In the genomic region with DNA sequence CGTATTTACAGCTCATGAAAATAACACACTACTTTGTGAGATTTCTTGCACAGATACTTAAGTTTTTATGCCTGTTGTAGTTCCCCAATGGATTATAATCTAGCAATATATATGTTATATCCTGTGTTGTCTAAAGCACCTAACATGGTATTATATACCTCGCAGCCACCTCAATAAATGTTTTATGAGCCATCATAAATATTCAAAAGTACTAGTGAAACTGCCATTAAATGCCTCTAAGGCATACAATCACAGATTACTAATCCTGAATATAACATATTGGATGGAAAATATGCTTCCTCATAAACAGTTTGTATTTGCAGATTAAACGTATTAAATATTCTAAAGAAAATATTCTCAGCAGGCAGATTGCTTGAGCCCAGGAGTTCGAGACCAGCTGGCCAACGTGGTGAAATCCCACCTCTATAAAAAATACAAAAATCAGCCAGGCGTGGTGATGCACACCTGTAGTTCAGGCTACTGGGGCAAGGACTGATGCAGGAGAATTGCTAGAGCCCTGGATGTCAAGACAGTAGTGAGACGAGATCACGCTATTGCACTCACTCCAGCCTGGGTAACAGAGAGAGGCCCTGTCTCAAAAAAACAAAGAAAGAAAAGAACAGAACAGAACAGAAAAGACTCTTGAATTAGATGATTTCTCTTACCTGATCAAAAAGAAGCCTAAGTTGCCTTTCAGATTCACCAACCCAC, we compare ENCODE assay signal across 22 cellular contexts.
DNase-seq lines count a peak whose midpoint lies in the region; ATAC-seq, FAIRE-seq and TF ChIP-seq lines count a peak whose summit lies in the region.
"Had no signal": no experiment of that assay in that cellular context is flagged by ENCODE, and none has a peak within 500 bp of the region (broad histone marks: within the 10 kb centered on the region; RNA-seq: fewer than 3 reads in every experiment).

No MANE protein-coding gene starts in this region.

- no peak for TF ChIP-seq POLR2A in GM12891 (IDR thresholded peaks at IDR 0.05; ENCODE audit: low read depth, low read length)

- FAIRE-seq in GM12891 (lab: Jason Lieb, UNC): peak; percentile 81
- FAIRE-seq: A204.1, D721Med had no signal

- no peak for DNase-seq in GM12891 (ENCODE audit: insufficient read length, low spot score)
- peak; percentile 50 for DNase-seq in PC-3
- DNase-seq in NCI-H2107 treated with DMSO at 0.1 percent for 48 hours (lab: John Stamatoyannopoulos, UW; ENCODE audit: unreplicated experiment): no peak
- DNase-seq in ureter (ENCODE audit: low spot score): no peak
- DNase-seq in amygdala (lab: John Stamatoyannopoulos, UW): no peak
- DNase-seq: DMS53, HFFc6, KBM-7, NCI-H1092 treated with DMSO at 0.1 percent for 48 hours, NCI-H1436 treated with DMSO at 0.1 percent for 48 hours, NCI-H1930, NCI-H524 treated with DMSO at 0.1 percent for 48 hours, PC-9, RPMI8226, SHP77, T-helper 2 cell had no signal

- peaks cover 11% of the 10 kb centered on the region for H3F3A ChIP-seq in PC-3 (ENCODE audit: low read length, unreplicated experiment)

- H3K27ac ChIP-seq in HUES48 (ENCODE audit: low read depth, low read length): peak overlapping the region; percentile 18
- peak overlapping the region; percentile 11; the same call in 1 of the 2 replicates for H3K27ac ChIP-seq in PC-3 (ENCODE audit: low read length)
- no peak overlapping the region for H3K27ac ChIP-seq in iPS-20b (ENCODE audit: low read length)
- H3K27ac ChIP-seq: PC-9, SK-N-MC had no signal

- no peaks in the 10 kb centered on the region for H3K27me3 ChIP-seq in HUES48 (ENCODE audit: control insufficient read depth, insufficient read depth, low read length)
- H3K27me3 ChIP-seq in PC-3 (ENCODE audit: low read length): no peaks in the 10 kb centered on the region
- H3K27me3 ChIP-seq in iPS-20b (ENCODE audit: insufficient read depth, low read length): no peaks in the 10 kb centered on the region

- intact Hi-C loops in PC-3 (cut with micrococcal nuclease): no loop called here

- no peak overlapping the region for H2AFZ ChIP-seq in PC-3 (ENCODE audit: low read length)
- H2AFZ ChIP-seq: PC-9 had no signal

- no peaks in the 10 kb centered on the region for H3K9me3 ChIP-seq in HUES48 (ENCODE audit: control insufficient read depth, insufficient read depth, low read length)
- no peaks in the 10 kb centered on the region for H3K9me3 ChIP-seq in PC-3 (ENCODE audit: low read length)
- no peaks in the 10 kb centered on the region for H3K9me3 ChIP-seq in iPS-20b (ENCODE audit: insufficient read depth, low read depth, low read length)

- no peaks in the 10 kb centered on the region for H3K79me2 ChIP-seq in PC-3 (ENCODE audit: low read length)

- POLR2A ChIA-PET in PC-3 (lab: Charles Lee; ENCODE audit: unreplicated experiment): no interaction called here

- no peak for TF ChIP-seq CTCF in PC-3 (conservative IDR thresholded peaks at IDR 0.05; ENCODE audit: low read depth, low read length)

- H3K4me1 ChIP-seq in HUES48 (ENCODE audit: control insufficient read depth, insufficient read depth, low read length): peaks cover 13% of the 10 kb centered on the region
- no peaks in the 10 kb centered on the region for H3K4me1 ChIP-seq in PC-3 (ENCODE audit: insufficient read depth, low read length)
- H3K4me1 ChIP-seq in iPS-20b (ENCODE audit: insufficient read depth, low read length): peaks cover 13% of the 10 kb centered on the region; the same call in 1 of the 2 replicates

- BruUV-seq in PC-3 (replicated peaks; lab: Mats Ljungman, UMichigan): no TSS peak

- H3K36me3 ChIP-seq in HUES48 (ENCODE audit: control insufficient read depth, insufficient read depth, low read length) (peaks cover 16% of the 10 kb centered on the region), PC-3 (ENCODE audit: low read depth, low read length) (peaks cover 10% of the 10 kb centered on the region; the same call in 1 of the 2 replicates), iPS-20b (ENCODE audit: insufficient read depth, low read depth, low read length) (peaks cover 24% of the 10 kb centered on the region; the same call in 1 of the 2 replicates)

- no peak overlapping the region for H3K4me2 ChIP-seq in PC-3 (ENCODE audit: low read length)
- H3K4me2 ChIP-seq: PC-9 had no signal

- H3K9me2 ChIP-seq in PC-3 (replicated peaks; ENCODE audit: low read length): no peaks in the 10 kb centered on the region

- H4K20me1 ChIP-seq in PC-3 (ENCODE audit: low read length): no peaks in the 10 kb centered on the region

- H3K4me3 ChIP-seq in HUES48 (ENCODE audit: low read depth, low read length) (0 out of 2 replicates have a peak overlapping the region, but pooled peaks have one; percentile 1), PC-3 (ENCODE audit: low read length) (no peak overlapping the region), iPS-20b (ENCODE audit: low read length) (no peak overlapping the region)
- H3K4me3 ChIP-seq: GM12878, PC-9, SK-N-MC had no signal

- CTCF ChIA-PET in PC-3 (lab: Charles Lee): no interaction called here

- H3K9ac ChIP-seq in HUES48 (ENCODE audit: low read depth, low read length) (no peak overlapping the region), PC-3 (ENCODE audit: low read length) (no peak overlapping the region), iPS-20b (ENCODE audit: low read depth, low read length) (peak overlapping the region; percentile 9; the same call in 1 of the 2 replicates)

- ATAC-seq in PC-3: peak; percentile 82

TF ChIP-seq in GM12891, 5 proteins besides CTCF, POLR2A, EP300 and RAD21:
- peak; percentile 35 for TF ChIP-seq PAX5 (IDR thresholded peaks at IDR 0.05; ENCODE audit: insufficient read depth, low read length, severe bottlenecking)
- TF ChIP-seq SPI1 (IDR thresholded peaks at IDR 0.05; ENCODE audit: low read depth, low read length): no peak
